9 cellular contexts compared by ENCODE assay signal in genomic region chr6:97626586-97627441, GRCh38.
A peak's percentile ranks its signal among the peaks of the same experiment; 100 is the strongest.
DNase-seq lines count a peak whose midpoint lies in the region; ATAC-seq, FAIRE-seq and TF ChIP-seq lines count a peak whose summit lies in the region.
"Had no signal": no experiment of that assay in that cellular context is flagged by ENCODE, and none has a peak within 500 bp of the region (broad histone marks: within the 10 kb centered on the region; RNA-seq: fewer than 3 reads in every experiment).

No MANE protein-coding gene starts in this region.

- H3K36me3 ChIP-seq in H1 (ENCODE audit: control insufficient read depth in 2 of 4, insufficient read depth in 4 of 4, low read length in 3 of 4) (no peaks in the 10 kb centered on the region), sigmoid colon (no peaks in the 10 kb centered on the region)

- H3K23me2 ChIP-seq in H1 (ENCODE audit: low read depth, low read length), result no peaks in the 10 kb centered on the region

- H4K5ac ChIP-seq in H1 (ENCODE audit: insufficient read length, low read depth, low read length), result no peak overlapping the region

- CTCF ChIA-PET in H1 (lab: Charles Lee; ENCODE audit: partially characterized antibody), result interaction anchor here (1.1 kb wide), 1 partner anchor 41 kb away, joined by 3 read pairs; no protein-coding TSS in a partner anchor

- H3K9ac ChIP-seq in H1 (replicated peaks in 1 of 4; ENCODE audit: extremely low read depth in 1 of 4, low read depth in 3 of 4, low read length in 3 of 4), result no peak overlapping the region

- no peak overlapping the region for H3K4me3 Mint-ChIP-seq in activated T-cell treated with anti-CD3 and anti-CD28 coated beads, Interleukin-2, amount 50 U/mL, for 24 hours

- no peak overlapping the region for H3K14ac ChIP-seq in H1 (ENCODE audit: insufficient read length)

- in situ Hi-C loops in G401 (cut with HindIII; ENCODE audit: low sequenced_read_pairs), result no loop called here

- H3K9me3 Mint-ChIP-seq in activated T-cell treated with anti-CD3 and anti-CD28 coated beads, Interleukin-2, amount 50 U/mL, for 24 hours, result no peaks in the 10 kb centered on the region

- H3K36me3 Mint-ChIP-seq in activated T-cell treated with anti-CD3 and anti-CD28 coated beads, Interleukin-2, amount 50 U/mL, for 24 hours (ENCODE audit: low read depth), result no peaks in the 10 kb centered on the region

- H2BK20ac ChIP-seq in H1 (ENCODE audit: low read length), result no peak overlapping the region

- H3K27ac Mint-ChIP-seq in activated T-cell treated with anti-CD3 and anti-CD28 coated beads, Interleukin-2, amount 50 U/mL, for 24 hours, result no peak overlapping the region

- no peaks in the 10 kb centered on the region for H3K79me2 ChIP-seq in H1 (ENCODE audit: control insufficient read depth in 1 of 2, insufficient read depth in 2 of 2, low read length in 2 of 2)

- H3K9me3 ChIP-seq in H1 (ENCODE audit: insufficient read depth in 2 of 2, low read depth in 1 of 2, low read length in 1 of 2), result no peaks in the 10 kb centered on the region
- no peaks in the 10 kb centered on the region for H3K9me3 ChIP-seq in sigmoid colon

- no peak for TF ChIP-seq EP300 in H1 (IDR thresholded peaks at IDR 0.05; ENCODE audit: borderline replicate concordance in 1 of 2, low read depth in 2 of 2, low read length in 2 of 2)
- TF ChIP-seq EP300 in sigmoid colon (IDR thresholded peaks at IDR 0.05), result no peak

- intact Hi-C loops in sigmoid colon (cut with DNase I), result no loop called here

- no peak overlapping the region for H2BK12ac ChIP-seq in H1 (ENCODE audit: low read depth, low read length)

- H2BK15ac ChIP-seq in H1 (ENCODE audit: low read length), result no peak overlapping the region

- no peaks in the 10 kb centered on the region for H4K20me1 ChIP-seq in H1 (replicated peaks in 1 of 2; ENCODE audit: control insufficient read depth in 1 of 2, insufficient read depth in 2 of 2, low read length in 2 of 2)

- FAIRE-seq in H1 (lab: Jason Lieb, UNC), result no peak
- FAIRE-seq in frontal cortex (lab: Jason Lieb, UNC), result no peak
- FAIRE-seq: K562 had no signal

- H2AK5ac ChIP-seq in H1 (ENCODE audit: low read depth, low read length), result no peak overlapping the region

- H2BK120ac ChIP-seq in H1 (replicated peaks; ENCODE audit: low read depth, low read length), result no peak overlapping the region

- no peak overlapping the region for H3K4ac ChIP-seq in H1 (replicated peaks; ENCODE audit: insufficient read length, low read depth, low read length)

- TF ChIP-seq POLR2A in H1 (IDR thresholded peaks at IDR 0.05; ENCODE audit: control extremely low read depth in 1 of 2, low read depth in 2 of 2, low read length in 2 of 2) (no peak), sigmoid colon (IDR thresholded peaks at IDR 0.05) (no peak)

- DNase-seq in G401 (ENCODE audit: low spot score), result peak; percentile 7
- DNase-seq in NCI-H345 (lab: John Stamatoyannopoulos, UW), result peak; percentile 36
- no peak for DNase-seq in H1 (ENCODE audit: low read depth in 1 of 2, low spot score in 2 of 2)
- no peak for DNase-seq in sigmoid colon
- DNase-seq in frontal cortex (ENCODE audit: low spot score in 2 of 2), result no peak
- DNase-seq in amniotic stem cell (lab: John Stamatoyannopoulos, UW), result no peak
- DNase-seq in activated T-cell treated with anti-CD3 and anti-CD28 coated beads, Interleukin-2, amount 50 U/mL, for 24 hours, result no peak

- H2BK5ac ChIP-seq in H1 (ENCODE audit: low read depth, low read length), result no peak overlapping the region

- H3K27ac ChIP-seq in H1 (ENCODE audit: low read depth, low read length), result no peak overlapping the region
- no peak overlapping the region for H3K27ac ChIP-seq in sigmoid colon

- H3K27me3 Mint-ChIP-seq in activated T-cell treated with anti-CD3 and anti-CD28 coated beads, Interleukin-2, amount 50 U/mL, for 24 hours, result no peaks in the 10 kb centered on the region

- H3K4me1 ChIP-seq in H1 (replicated peaks in 1 of 4; ENCODE audit: control insufficient read depth in 3 of 4, insufficient read depth in 4 of 4, low read length in 3 of 4) (no peaks in the 10 kb centered on the region), sigmoid colon (peaks cover 0 to 9% (median 6%) of the 10 kb centered on the region in 4 donors)

- H3K18ac ChIP-seq in H1 (ENCODE audit: extremely low read depth, low read length), result no peak overlapping the region

- H3K4me1 Mint-ChIP-seq in activated T-cell treated with anti-CD3 and anti-CD28 coated beads, Interleukin-2, amount 50 U/mL, for 24 hours (ENCODE audit: low read depth), result no peaks in the 10 kb centered on the region

- H3K4me2 ChIP-seq in H1 (ENCODE audit: insufficient read depth in 1 of 2, low read depth in 2 of 2, low read length in 2 of 2), result no peak overlapping the region

- H2AFZ ChIP-seq in H1 (ENCODE audit: low read length), result peak overlapping the region; percentile 65; the same call in 1 of the 2 replicates

- no peak overlapping the region for H4K91ac ChIP-seq in H1 (replicated peaks; ENCODE audit: insufficient read length, low read length)

- no peak overlapping the region for H4K8ac ChIP-seq in H1 (ENCODE audit: extremely low read depth, insufficient read depth, low read length)

- H3K23ac ChIP-seq in H1 (ENCODE audit: insufficient read length), result no peak overlapping the region

- H3K27me3 ChIP-seq in H1 (replicated peaks in 1 of 4; ENCODE audit: control insufficient read depth in 3 of 4, extremely low read depth in 1 of 4, insufficient read depth in 3 of 4, low read length in 3 of 4) (no peaks in the 10 kb centered on the region), sigmoid colon (no peaks in the 10 kb centered on the region)

- H3K79me1 ChIP-seq in H1 (ENCODE audit: low read depth, low read length), result no peaks in the 10 kb centered on the region

- TF ChIP-seq CTCF in H1 (IDR thresholded peaks at IDR 0.05; ENCODE audit: control extremely low read depth in 1 of 3, insufficient read depth in 1 of 3, low read depth in 1 of 3, low read length in 3 of 3) (no peak), sigmoid colon (IDR thresholded peaks at IDR 0.05) (no peak)

- TF ChIP-seq RAD21 in H1 (IDR thresholded peaks at IDR 0.05 in 1 of 2, conservative IDR thresholded peaks at IDR 0.05 in 1 of 2; ENCODE audit: low read depth in 2 of 2, low read length in 2 of 2), result no peak

- ATAC-seq in HG03108 (IDR thresholded peaks at IDR 0.05; ENCODE audit: unreplicated experiment), result no peak
- ATAC-seq: K562 had no signal

- 82% methylated on average over 8 of the region's 8 CpGs; no CpG with 5 or more reads in 1 of the 2 experiments for WGBS in H1 (ENCODE audit: extremely low coverage in 1 of 2, insufficient coverage in 1 of 2, insufficient read length in 1 of 2, insufficient replicate concordance in 2 of 2, low coverage in 1 of 2, low lambda C conversion rate in 2 of 2, missing lambda C conversion rate in 1 of 2), 2 experiments
- WGBS in sigmoid colon, 2 donors, result 59 to 61% methylated on average over 8 of the region's 8 CpGs

- POLR2A ChIA-PET in H1 (lab: Charles Lee; ENCODE audit: partially characterized antibody), result no interaction called here

- H3K56ac ChIP-seq in H1 (replicated peaks; ENCODE audit: insufficient read length, low read depth, low read length), result no peak overlapping the region

- H3K4me3 ChIP-seq in H1 (ENCODE audit: extremely low read depth in 1 of 4, insufficient read depth in 2 of 4, low read depth in 3 of 4, low read length in 4 of 4) (no peak overlapping the region), sigmoid colon (peak overlapping the region in 3 of 4 donors; percentile 4 to 24 (median 23))
- H3K4me3 ChIP-seq: K562 had no signal

TF ChIP-seq in H1, 55 proteins besides CTCF, POLR2A, EP300 and RAD21 (continues in another document):
- no peak for TF ChIP-seq KDM1A (IDR thresholded peaks at IDR 0.05; ENCODE audit: borderline replicate concordance, low read length)
- TF ChIP-seq NANOG (IDR thresholded peaks at IDR 0.05; ENCODE audit: insufficient read depth, low read depth, low read length, poor library complexity, severe bottlenecking), result no peak
- TF ChIP-seq, protein P1, sequence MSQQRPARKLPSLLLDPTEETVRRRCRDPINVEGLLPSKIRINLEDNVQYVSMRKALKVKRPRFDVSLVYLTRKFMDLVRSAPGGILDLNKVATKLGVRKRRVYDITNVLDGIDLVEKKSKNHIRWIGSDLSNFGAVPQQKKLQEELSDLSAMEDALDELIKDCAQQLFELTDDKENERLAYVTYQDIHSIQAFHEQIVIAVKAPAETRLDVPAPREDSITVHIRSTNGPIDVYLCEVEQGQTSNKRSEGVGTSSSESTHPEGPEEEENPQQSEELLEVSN (IDR thresholded peaks at IDR 0.05), result no peak
- no peak for TF ChIP-seq POU5F1 (IDR thresholded peaks at IDR 0.05; ENCODE audit: low read depth, low read length)
- no peak for TF ChIP-seq EGR1 (IDR thresholded peaks at IDR 0.05; ENCODE audit: borderline replicate concordance, low read depth, low read length)
- no peak for TF ChIP-seq SIN3A (conservative IDR thresholded peaks at IDR 0.05 in 1 of 2, IDR thresholded peaks at IDR 0.05 in 1 of 2; ENCODE audit: low read depth in 1 of 2, low read length in 2 of 2)
- TF ChIP-seq SUZ12 (IDR thresholded peaks at IDR 0.05; ENCODE audit: low read length), result no peak
- TF ChIP-seq, protein P2, sequence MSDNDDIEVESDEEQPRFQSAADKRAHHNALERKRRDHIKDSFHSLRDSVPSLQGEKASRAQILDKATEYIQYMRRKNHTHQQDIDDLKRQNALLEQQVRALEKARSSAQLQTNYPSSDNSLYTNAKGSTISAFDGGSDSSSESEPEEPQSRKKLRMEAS (IDR thresholded peaks at IDR 0.05), result no peak
- TF ChIP-seq MAFK (IDR thresholded peaks at IDR 0.05; ENCODE audit: low read depth, low read length), result no peak
- TF ChIP-seq CBX8 (IDR thresholded peaks at IDR 0.05; ENCODE audit: borderline replicate concordance, low read depth, low read length), result no peak
- TF ChIP-seq YY1 (IDR thresholded peaks at IDR 0.05; ENCODE audit: low read depth, low read length), result no peak
- no peak for TF ChIP-seq HDAC6 (IDR thresholded peaks at IDR 0.05; ENCODE audit: low read depth, low read length)
- TF ChIP-seq, protein P3, sequence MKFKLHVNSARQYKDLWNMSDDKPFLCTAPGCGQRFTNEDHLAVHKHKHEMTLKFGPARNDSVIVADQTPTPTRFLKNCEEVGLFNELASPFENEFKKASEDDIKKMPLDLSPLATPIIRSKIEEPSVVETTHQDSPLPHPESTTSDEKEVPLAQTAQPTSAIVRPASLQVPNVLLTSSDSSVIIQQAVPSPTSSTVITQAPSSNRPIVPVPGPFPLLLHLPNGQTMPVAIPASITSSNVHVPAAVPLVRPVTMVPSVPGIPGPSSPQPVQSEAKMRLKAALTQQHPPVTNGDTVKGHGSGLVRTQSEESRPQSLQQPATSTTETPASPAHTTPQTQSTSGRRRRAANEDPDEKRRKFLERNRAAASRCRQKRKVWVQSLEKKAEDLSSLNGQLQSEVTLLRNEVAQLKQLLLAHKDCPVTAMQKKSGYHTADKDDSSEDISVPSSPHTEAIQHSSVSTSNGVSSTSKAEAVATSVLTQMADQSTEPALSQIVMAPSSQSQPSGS (IDR thresholded peaks at IDR 0.05; ENCODE audit: low read length), result no peak
- TF ChIP-seq RXRA (IDR thresholded peaks at IDR 0.05; ENCODE audit: insufficient read depth, low read depth, low read length), result no peak
- no peak for TF ChIP-seq CEBPB (IDR thresholded peaks at IDR 0.05; ENCODE audit: low read depth, low read length)
- TF ChIP-seq KDM5A (IDR thresholded peaks at IDR 0.05; ENCODE audit: low read length), result no peak
- TF ChIP-seq SIRT6 (IDR thresholded peaks at IDR 0.05; ENCODE audit: low read length), result no peak

Comparison
In these comparisons a context has a peak if more than half of its experiments do, and no peak if none do; other contexts are left out.
1. DNase-seq: peak in G401 (single experiment) and NCI-H345 (single experiment); none in H1 (0 of 2), sigmoid colon (single experiment), frontal cortex (0 of 2), amniotic stem cell (single experiment) and activated T-cell treated with anti-CD3 and anti-CD28 coated beads, Interleukin-2, amount 50 U/mL, for 24 hours (single experiment).
2. H3K4me3 ChIP-seq: peak in sigmoid colon (3 of 4); none in H1 (0 of 4).